Comparison of ENCODE assay signal across 8 cellular contexts in genomic region chr20:44884907-44885391, GRCh38. TPM values are rescaled to one million over a fixed set of nuclear protein-coding genes. Genes with fewer than 3 reads are reported as not detected.
DNase-seq lines count a peak whose midpoint lies in the region; ATAC-seq and TF ChIP-seq lines count a peak whose summit lies in the region.

No MANE protein-coding gene starts in this region.

- H3K79me2 ChIP-seq in neural cell (replicated peaks; ENCODE audit: insufficient read depth, low read length): peaks cover 44% of the 10 kb centered on the region

- H3K9ac ChIP-seq in neural cell (ENCODE audit: low read length): peak overlapping the region; percentile 92

- H3K4me3 ChIP-seq in dorsolateral prefrontal cortex (peak overlapping the region; percentile 70 to 100 (median 97)), neural cell (ENCODE audit: low read length) (peak overlapping the region; percentile 89)

- H3K9me2 ChIP-seq in neural cell (ENCODE audit: insufficient read depth, low read length): no peaks in the 10 kb centered on the region

- no peak for ATAC-seq in HG02938 (IDR thresholded peaks at IDR 0.05; ENCODE audit: unreplicated experiment)

- H3K9me3 ChIP-seq in KOPT-K1 (ENCODE audit: insufficient read depth, low read length, poor library complexity, severe bottlenecking): no peaks in the 10 kb centered on the region
- H3K9me3 ChIP-seq in neural cell (ENCODE audit: low read length): no peaks in the 10 kb centered on the region

- TF ChIP-seq EP300 in neural cell (conservative IDR thresholded peaks at IDR 0.05; ENCODE audit: poor library complexity, severe bottlenecking): no peak

- TF ChIP-seq CTCF in C4-2B (conservative IDR thresholded peaks at IDR 0.05) (no peak), dorsolateral prefrontal cortex (IDR thresholded peaks at IDR 0.05 in 54 of 56, conservative IDR thresholded peaks at IDR 0.05 in 2 of 56; ENCODE audit: low read depth in 1 of 56, partially characterized antibody in 56 of 56) (no peak), neural cell (IDR thresholded peaks at IDR 0.05; ENCODE audit: poor library complexity, severe bottlenecking) (no peak)

- H4K20me1 ChIP-seq in neural cell (ENCODE audit: insufficient read depth): peaks cover 11% of the 10 kb centered on the region

- H3K27ac ChIP-seq in C4-2B (peak overlapping the region; percentile 92), KOPT-K1 (ENCODE audit: low read depth, low read length, poor library complexity, severe bottlenecking) (peak overlapping the region; percentile 89), dorsolateral prefrontal cortex (peak overlapping the region in 55 of 59 donors; percentile 41 to 97 (median 91)), neural cell (ENCODE audit: low read length) (peak overlapping the region; percentile 88)

- intact Hi-C loops in dorsolateral prefrontal cortex (cut with DNase I): loop anchor here (5.0 to 10.0 kb wide), 3 partner anchors 82 to 670 kb away; partner anchors contain the start of genes OSER1 (in 2 of the 2), STK4 (in 2 of the 2) and KCNK15 (in 1 of the 2)

- H2AFZ ChIP-seq in neural cell (ENCODE audit: low read depth, low read length): peak overlapping the region; percentile 92

- peaks cover 28% of the 10 kb centered on the region for H3K36me3 ChIP-seq in KOPT-K1 (ENCODE audit: insufficient read depth, low read length)
- H3K36me3 ChIP-seq in neural cell (ENCODE audit: insufficient read depth, low read length): peaks cover 3% of the 10 kb centered on the region

- DNase-seq in dorsolateral prefrontal cortex: peak in 1 of 10 donors; percentile 23
- no peak for DNase-seq in NCI-H2029 treated with DMSO at 0.1 percent for 48 hours (lab: John Stamatoyannopoulos, UW)
- no peak for DNase-seq in NCI-H1092 treated with DMSO at 0.1 percent for 48 hours (lab: John Stamatoyannopoulos, UW)
- DNase-seq in stimulated activated CD4-positive, alpha-beta T cell treated with anti-CD3 and anti-CD28 coated beads, Interleukin-12 subunit alpha, Interleukin-12 subunit beta, amount 100 ng/mL, for 4 hours: no peak

- H3K27me3 ChIP-seq in dorsolateral prefrontal cortex (no peaks in the 10 kb centered on the region), neural cell (ENCODE audit: insufficient read depth, low read depth, low read length) (no peaks in the 10 kb centered on the region)

- peak; percentile 15 for TF ChIP-seq RAD21 in neural cell (conservative IDR thresholded peaks at IDR 0.05)

- H3F3A ChIP-seq in neural cell (ENCODE audit: insufficient read depth, low read length, poor library complexity, severe bottlenecking): peaks cover 5% of the 10 kb centered on the region

- peak overlapping the region; percentile 73 for H3K4me2 ChIP-seq in neural cell (ENCODE audit: low read length)

TF ChIP-seq in neural cell, 6 proteins besides CTCF, POLR2A, EP300 and RAD21:
- TF ChIP-seq REST (IDR thresholded peaks at IDR 0.05; ENCODE audit: borderline replicate concordance) (no peak), EZH2 (IDR thresholded peaks at IDR 0.05; ENCODE audit: borderline replicate concordance, insufficient read depth, low read length, poor library complexity, severe bottlenecking) (no peak), SMC3 (conservative IDR thresholded peaks at IDR 0.05; ENCODE audit: poor library complexity) (peak; percentile 4)

RNA-seq across cellular contexts. Expression of gene YWHAB, which starts 0.6 kb away (rescaled TPM):
- 100 to 1,000 TPM; 122 to 473 (median 343) TPM for total RNA-seq in dorsolateral prefrontal cortex
- polyA plus RNA-seq in neural cell: 242 and 279 TPM in 2 replicates
- polyA minus RNA-seq in neural cell: 142 and 168 TPM in 2 replicates

RNA-seq across cellular contexts. Expression of gene PABPC1L, which starts 24.9 kb away (rescaled TPM):
- 10 to 100 TPM in 102 of 120 experiments, 1 to 10 TPM in 18; 5.6 to 24.7 (median 14.3) TPM for total RNA-seq in dorsolateral prefrontal cortex
- 3.6 and 6.2 TPM in 2 replicates for polyA plus RNA-seq in neural cell
- polyA minus RNA-seq in neural cell: 2.7 and 3.5 TPM in 2 replicates
